31 cellular contexts compared by ENCODE assay signal in the genomic region with DNA sequence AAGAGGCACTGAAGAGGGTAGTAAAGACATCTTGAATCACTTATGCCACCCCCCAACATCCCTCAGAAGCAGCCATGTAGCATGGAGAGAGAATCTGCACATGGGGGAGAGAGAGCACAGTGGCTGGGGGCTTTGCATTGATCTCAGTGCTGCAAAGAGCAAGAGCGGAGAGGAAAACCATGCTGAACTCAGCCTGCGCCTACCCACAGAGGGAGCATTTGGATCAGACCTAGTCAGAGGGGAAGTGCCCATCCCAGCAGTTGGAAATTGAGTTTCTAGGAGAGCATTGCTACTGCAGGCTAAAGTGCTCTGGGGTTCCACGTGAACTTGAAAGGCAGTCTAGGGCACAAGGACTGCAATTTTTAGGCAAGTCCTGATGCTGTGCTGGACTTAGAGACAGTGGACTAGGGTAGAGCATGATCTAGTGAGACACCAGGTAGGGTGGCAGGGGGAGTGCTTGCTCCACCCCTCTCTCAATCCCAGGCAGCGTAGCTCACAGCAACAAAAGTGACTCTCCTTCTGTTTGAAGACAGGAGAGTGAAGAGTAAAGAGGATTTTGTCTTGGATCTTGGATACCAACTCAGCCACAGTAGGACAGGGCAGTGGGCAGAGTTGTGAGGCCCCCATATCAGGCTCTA. TPM values are rescaled to one million over a fixed set of nuclear protein-coding genes. Genes with fewer than 3 reads are reported as not detected.
"Had no signal": no experiment of that assay in that cellular context is flagged by ENCODE, and none has a peak within 500 bp of the region (broad histone marks: within the 10 kb centered on the region; RNA-seq: fewer than 3 reads in every experiment).

No MANE protein-coding gene starts in this region.

- H3K4me3 ChIP-seq: esophagus squamous epithelium, heart right ventricle, left lung, lower lobe of right lung, ovary, prostate gland, sigmoid colon, uterus had no signal

- H3K4me3 Mint-ChIP-seq: activated CD4-positive, alpha-beta memory T cell treated with anti-CD3 and anti-CD28 coated beads, Interleukin-2, amount 10 ng/mL, durations not matched to agents 7 days and 5 days; activated CD4-positive, alpha-beta T cell treated with anti-CD3 and anti-CD28 coated beads, Interleukin-2, amount 10 ng/mL, durations not matched to agents 7 days and 5 days; activated naive CD8-positive, alpha-beta T cell; central memory CD8-positive, alpha-beta T cell; dendritic cell treated with granulocyte-macrophage colony-stimulating factor and Interleukin-4, amounts not matched to agents 40 ng/mL and 50 ng/mL, for 4 days; natural killer cell; stimulated activated effector memory CD8-positive, alpha-beta T cell treated with anti-CD3 and anti-CD28 coated beads, Interleukin-12 subunit alpha, Interleukin-12 subunit beta, amount 100 ng/mL, for 72 hours; stimulated activated naive CD8-positive, alpha-beta T cell treated with anti-CD3 and anti-CD28 coated beads, Interleukin-15, amount 100 ng/mL, for 72 hours; type B pancreatic cell had no signal

- H3K27ac Mint-ChIP-seq: activated CD4-positive, alpha-beta memory T cell treated with anti-CD3 and anti-CD28 coated beads, Interleukin-2, amount 10 ng/mL, durations not matched to agents 7 days and 5 days; activated CD4-positive, alpha-beta T cell treated with anti-CD3 and anti-CD28 coated beads, Interleukin-2, amount 10 ng/mL, durations not matched to agents 7 days and 5 days; activated naive CD8-positive, alpha-beta T cell; dendritic cell treated with granulocyte-macrophage colony-stimulating factor and Interleukin-4, amounts not matched to agents 40 ng/mL and 50 ng/mL, for 4 days; natural killer cell; stimulated activated effector memory CD8-positive, alpha-beta T cell treated with anti-CD3 and anti-CD28 coated beads, Interleukin-12 subunit alpha, Interleukin-12 subunit beta, amount 100 ng/mL, for 72 hours; type B pancreatic cell had no signal

- H3K27ac ChIP-seq: esophagus squamous epithelium, heart right ventricle, left lung, lower lobe of right lung, neutrophil, ovary, prostate gland, sigmoid colon, uterus, WERI-Rb-1 had no signal

- H3K4me1 ChIP-seq: esophagus squamous epithelium, heart right ventricle, left lung, lower lobe of right lung, prostate gland, sigmoid colon, uterus had no signal

- H3K9me3 Mint-ChIP-seq: activated CD4-positive, alpha-beta memory T cell treated with anti-CD3 and anti-CD28 coated beads, Interleukin-2, amount 10 ng/mL, durations not matched to agents 7 days and 5 days; activated CD4-positive, alpha-beta T cell treated with anti-CD3 and anti-CD28 coated beads, Interleukin-2, amount 10 ng/mL, durations not matched to agents 7 days and 5 days; central memory CD8-positive, alpha-beta T cell; dendritic cell treated with granulocyte-macrophage colony-stimulating factor and Interleukin-4, amounts not matched to agents 40 ng/mL and 50 ng/mL, for 4 days; natural killer cell; stimulated activated effector memory CD8-positive, alpha-beta T cell treated with anti-CD3 and anti-CD28 coated beads, Interleukin-12 subunit alpha, Interleukin-12 subunit beta, amount 100 ng/mL, for 72 hours; stimulated activated naive CD8-positive, alpha-beta T cell treated with anti-CD3 and anti-CD28 coated beads, Interleukin-15, amount 100 ng/mL, for 72 hours; type B pancreatic cell had no signal

- DNase-seq: activated CD4-positive, alpha-beta memory T cell treated with anti-CD3 and anti-CD28 coated beads, Interleukin-2, amount 10 ng/mL, durations not matched to agents 7 days and 5 days; activated CD4-positive, alpha-beta T cell treated with anti-CD3 and anti-CD28 coated beads, Interleukin-2, amount 10 ng/mL, durations not matched to agents 7 days and 5 days; activated CD4-positive, CD25-positive, alpha-beta regulatory T cell treated with anti-CD3 and anti-CD28 coated beads, Interleukin-2, amount 50 U/mL, for 72 hours; activated effector memory CD4-positive, alpha-beta T cell treated with Interleukin-2 at 50 U/mL for 16 hours; activated naive CD4-positive, alpha-beta T cell treated with Interleukin-2 at 50 U/mL for 16 hours; activated T-cell treated with anti-CD3 and anti-CD28 coated beads, Interleukin-2, amount 50 U/mL, for 48 hours; anterior cingulate cortex; esophagus squamous epithelium; foreskin melanocyte; heart right ventricle; left lung; lower lobe of right lung; mesenchymal stem cell; natural killer cell; ovary; retina; sigmoid colon; small intestine; stimulated activated CD4-positive, alpha-beta T cell treated with anti-CD3 and anti-CD28 coated beads, Interleukin-4, amount 100 ng/mL, for 24 hours; stimulated activated naive CD8-positive, alpha-beta T cell treated with anti-CD3 and anti-CD28 coated beads, Interleukin-15, amount 100 ng/mL, for 72 hours; substantia nigra; uterus; WERI-Rb-1 had no signal

- H3K4me1 Mint-ChIP-seq: activated CD4-positive, alpha-beta memory T cell treated with anti-CD3 and anti-CD28 coated beads, Interleukin-2, amount 10 ng/mL, durations not matched to agents 7 days and 5 days; activated CD4-positive, alpha-beta T cell treated with anti-CD3 and anti-CD28 coated beads, Interleukin-2, amount 10 ng/mL, durations not matched to agents 7 days and 5 days; central memory CD8-positive, alpha-beta T cell; natural killer cell; stimulated activated effector memory CD8-positive, alpha-beta T cell treated with anti-CD3 and anti-CD28 coated beads, Interleukin-12 subunit alpha, Interleukin-12 subunit beta, amount 100 ng/mL, for 72 hours; stimulated activated naive CD8-positive, alpha-beta T cell treated with anti-CD3 and anti-CD28 coated beads, Interleukin-15, amount 100 ng/mL, for 72 hours had no signal

- H3K9me3 ChIP-seq: esophagus squamous epithelium, left lung, lower lobe of right lung, neutrophil, ovary, prostate gland, sigmoid colon, uterus had no signal

- H3K36me3 ChIP-seq: esophagus squamous epithelium, heart right ventricle, left lung, lower lobe of right lung, neutrophil, ovary, prostate gland, sigmoid colon, uterus, WERI-Rb-1 had no signal

- H3K36me3 Mint-ChIP-seq: natural killer cell; stimulated activated effector memory CD8-positive, alpha-beta T cell treated with anti-CD3 and anti-CD28 coated beads, Interleukin-12 subunit alpha, Interleukin-12 subunit beta, amount 100 ng/mL, for 72 hours; type B pancreatic cell had no signal

- H3K27me3 Mint-ChIP-seq: dendritic cell treated with granulocyte-macrophage colony-stimulating factor and Interleukin-4, amounts not matched to agents 40 ng/mL and 50 ng/mL, for 4 days had no signal

- ATAC-seq: heart right ventricle; left lung; lower lobe of right lung; natural killer cell; stimulated activated naive CD8-positive, alpha-beta T cell treated with anti-CD3 and anti-CD28 coated beads, Interleukin-15, amount 100 ng/mL, for 72 hours had no signal

- H3K27me3 ChIP-seq: left lung, neutrophil, ovary, uterus had no signal

RNA-seq across cellular contexts. Expression of gene PROM1, which starts 9.0 kb away (rescaled TPM):
- total RNA-seq: activated CD4-positive, alpha-beta memory T cell treated with anti-CD3 and anti-CD28 coated beads, Interleukin-2, amount 10 ng/mL, durations not matched to agents 7 days and 5 days; activated CD4-positive, alpha-beta T cell treated with anti-CD3 and anti-CD28 coated beads, Interleukin-2, amount 10 ng/mL, durations not matched to agents 7 days and 5 days; natural killer cell; T-helper 1 cell treated with Interleukin-12 subunit alpha and Interleukin-12 subunit beta and Interleukin-4 antibody, amounts not matched to agents 30 ng/mL and 1 ng/mL, for 36 hours had no signal
